In the genomic region with DNA sequence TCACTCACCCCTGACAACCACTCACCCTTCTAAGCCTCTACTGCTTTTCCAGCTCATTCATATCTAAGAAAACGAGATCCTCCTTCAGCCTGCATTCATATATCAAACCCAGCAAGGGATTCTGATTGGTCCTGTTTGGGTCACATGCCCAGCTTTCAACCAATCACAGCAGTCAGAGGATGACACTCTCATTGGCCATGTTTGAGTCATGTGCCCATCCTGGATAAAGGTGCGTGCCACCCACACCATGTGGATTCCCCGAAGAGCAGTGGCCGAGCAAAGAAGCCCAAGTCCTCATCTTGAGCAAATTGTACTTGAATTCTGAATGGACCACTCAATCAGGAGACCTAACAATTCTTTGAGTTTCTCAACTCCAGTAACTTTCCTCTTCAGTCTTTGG, we compare ENCODE assay signal across 26 cellular contexts. TPM values are rescaled to one million over a fixed set of nuclear protein-coding genes. Genes with fewer than 3 reads are reported as not detected.
"Had no signal": no experiment of that assay in that cellular context is flagged by ENCODE, and none has a peak within 500 bp of the region (broad histone marks: within the 10 kb centered on the region; RNA-seq: fewer than 3 reads in every experiment).

No MANE protein-coding gene starts in this region.

- H3K27me3 ChIP-seq: brain microvascular endothelial cell, esophagus squamous epithelium, hepatocyte, right atrium auricular region, suprapubic skin, upper lobe of left lung had no signal

- H3K4me1 ChIP-seq: right atrium auricular region, suprapubic skin, upper lobe of left lung had no signal

- H3K9me3 ChIP-seq: esophagus squamous epithelium, right atrium auricular region, suprapubic skin, upper lobe of left lung had no signal

- H2AFZ ChIP-seq: hepatocyte had no signal

- DNase-seq: activated CD4-positive, alpha-beta T cell treated with anti-CD3 and anti-CD28 coated beads, Interleukin-2, amount 50 U/mL, for 1 hour; activated CD8-positive, alpha-beta memory T cell treated with anti-CD3 and anti-CD28 coated beads for 24 hours; activated naive CD4-positive, alpha-beta T cell treated with Interleukin-2 at 50 U/mL for 16 hours; activated T-cell treated with anti-CD3 and anti-CD28 coated beads for 4 hours; anterior cingulate cortex; brain microvascular endothelial cell; cortex of kidney; effector CD8-positive, alpha-beta T cell; esophagus squamous epithelium; islet precursor cell; nephron progenitor cell; occipital lobe; stimulated activated CD4-positive, alpha-beta T cell treated with anti-CD3 and anti-CD28 coated beads, Interleukin-15, amount 100 ng/mL, for 24 hours; stimulated activated CD4-positive, alpha-beta T cell treated with anti-CD3 and anti-CD28 coated beads, Interleukin-4, amount 100 ng/mL, for 4 hours; stimulated activated naive CD8-positive, alpha-beta T cell treated with anti-CD3 and anti-CD28 coated beads, Interleukin-15, Interleukin-2, amounts not matched to agents 100 U/mL and 50 U/mL, for 24 hours; upper lobe of left lung had no signal

- H3K4me2 ChIP-seq: hepatocyte had no signal

- H3K79me2 ChIP-seq: hepatocyte had no signal

- H3K4me3 ChIP-seq: esophagus squamous epithelium, hepatocyte, lung, right atrium auricular region, skin epidermis, suprapubic skin, upper lobe of left lung had no signal

- H3K36me3 ChIP-seq: brain microvascular endothelial cell, esophagus squamous epithelium, right atrium auricular region, suprapubic skin, upper lobe of left lung had no signal

- H3K27ac ChIP-seq: brain microvascular endothelial cell, esophagus squamous epithelium, hepatocyte, right atrium auricular region, skin epidermis, suprapubic skin, upper lobe of left lung had no signal

- ATAC-seq: stimulated activated naive CD8-positive, alpha-beta T cell treated with anti-CD3 and anti-CD28 coated beads, Interleukin-15, Interleukin-2, amounts not matched to agents 100 U/mL and 50 U/mL, for 24 hours had no signal

- FAIRE-seq: endothelial cell of umbilical vein had no signal

RNA-seq across cellular contexts. Expression of a gene that starts 45.0 kb away (rescaled TPM):
- total RNA-seq: endothelial cell of umbilical vein, fibroblast of villous mesenchyme, glomerular endothelial cell, mesothelial cell of epicardium, posterior vena cava, right atrium auricular region had no signal
- polyA plus RNA-seq: endothelial cell of umbilical vein had no signal
